ENCODE assay signal across 1 cellular context in the genomic region with DNA sequence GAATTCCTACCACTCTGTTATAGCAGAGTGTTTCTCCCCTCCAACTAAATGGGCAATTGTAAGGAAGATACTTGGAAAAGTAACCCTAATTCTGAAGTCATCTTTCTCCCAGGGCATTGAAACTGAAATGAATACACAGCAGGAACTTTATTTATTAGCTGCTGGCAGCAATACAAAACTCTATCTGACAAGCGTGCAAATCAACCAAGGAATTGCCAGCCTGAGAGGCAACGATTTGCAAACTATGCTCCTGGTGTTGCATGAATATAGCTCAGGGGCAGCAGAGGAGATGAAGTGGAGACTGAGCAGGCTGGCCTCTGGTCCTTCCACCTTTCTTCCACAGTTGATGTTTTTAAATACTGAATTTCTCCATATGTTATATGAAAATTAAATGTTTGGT.
TF ChIP-seq lines count a peak whose summit lies in the region.

No MANE protein-coding gene starts in this region.

TF ChIP-seq in WTC11, 78 proteins besides CTCF, POLR2A, EP300 and RAD21 (continued from another document):
- TF ChIP-seq, protein P1, sequence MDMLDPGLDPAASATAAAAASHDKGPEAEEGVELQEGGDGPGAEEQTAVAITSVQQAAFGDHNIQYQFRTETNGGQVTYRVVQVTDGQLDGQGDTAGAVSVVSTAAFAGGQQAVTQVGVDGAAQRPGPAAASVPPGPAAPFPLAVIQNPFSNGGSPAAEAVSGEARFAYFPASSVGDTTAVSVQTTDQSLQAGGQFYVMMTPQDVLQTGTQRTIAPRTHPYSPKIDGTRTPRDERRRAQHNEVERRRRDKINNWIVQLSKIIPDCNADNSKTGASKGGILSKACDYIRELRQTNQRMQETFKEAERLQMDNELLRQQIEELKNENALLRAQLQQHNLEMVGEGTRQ (CRISPR knock-in tag; IDR thresholded peaks at IDR 0.05), result no peak
TF ChIP-seq in WTC11: peak in this region for 0.
